8 cellular contexts compared by ENCODE assay signal in genomic region chr20:63738687-63739128, GRCh38. TPM values are rescaled to one million over a fixed set of nuclear protein-coding genes. Genes with fewer than 3 reads are reported as not detected.
DNase-seq lines count a peak whose midpoint lies in the region; ATAC-seq, FAIRE-seq and TF ChIP-seq lines count a peak whose summit lies in the region.

No MANE protein-coding gene starts in this region.

- H3K27ac Mint-ChIP-seq in IgD-negative memory B cell (no peak overlapping the region), immature natural killer cell (no peak overlapping the region)

- TF ChIP-seq CTCF in ascending aorta (IDR thresholded peaks at IDR 0.05), result no peak

- H3K4me3 ChIP-seq in BLaER1 (peak overlapping the region; percentile 77), ascending aorta (peak overlapping the region; percentile 68 to 93)

- H3K9ac ChIP-seq in BLaER1, result peak overlapping the region; percentile 60

- DNase-seq in ascending aorta (ENCODE audit: low spot score in 2 of 2) (peak in 1 of 2 donors; percentile 82), immature natural killer cell (peak in 2 of 3 donors; percentile 36 to 47), GM12891 (ENCODE audit: insufficient read length, low spot score) (no peak), RCC 7860 (ENCODE audit: low spot score) (no peak)
- DNase-seq in stimulated activated naive CD8-positive, alpha-beta T cell treated with anti-CD3 and anti-CD28 coated beads, Interleukin-15, Interleukin-2, amounts not matched to agents 100 U/mL and 50 U/mL, for 24 hours, result peak; percentile 43

- TF ChIP-seq POLR2A in GM12891 (IDR thresholded peaks at IDR 0.05; ENCODE audit: low read depth, low read length), result no peak

- no peak for ATAC-seq in stimulated activated naive CD8-positive, alpha-beta T cell treated with anti-CD3 and anti-CD28 coated beads, Interleukin-15, Interleukin-2, amounts not matched to agents 100 U/mL and 50 U/mL, for 24 hours
- no peak for ATAC-seq in GM21825 (IDR thresholded peaks at IDR 0.05; ENCODE audit: unreplicated experiment)

- H3K36me3 ChIP-seq in BLaER1 (peaks cover 44% of the 10 kb centered on the region), ascending aorta (peaks cover 41 to 48% of the 10 kb centered on the region in 2 donors)

- no peaks in the 10 kb centered on the region for H3K36me3 Mint-ChIP-seq in IgD-negative memory B cell
- peaks cover 2 to 9% (median 5%) of the 10 kb centered on the region in 3 donors for H3K36me3 Mint-ChIP-seq in immature natural killer cell

- H3K27me3 ChIP-seq in BLaER1 (no peaks in the 10 kb centered on the region), ascending aorta (no peaks in the 10 kb centered on the region)

- intact Hi-C loops in ascending aorta (cut with DNase I), result loop anchor here (1.0 to 5.0 kb wide), 4 partner anchors 30 to 217 kb away; partner anchors contain the start of genes GMEB2, RTEL1 and ZGPAT

- no peaks in the 10 kb centered on the region for H3K9me3 ChIP-seq in BLaER1
- no peaks in the 10 kb centered on the region for H3K9me3 ChIP-seq in ascending aorta

- H4K20me1 ChIP-seq in BLaER1, result peaks cover 34% of the 10 kb centered on the region

- H3K27ac ChIP-seq in BLaER1 (peak overlapping the region; percentile 36; the same call in 1 of the 2 replicates), ascending aorta (peak overlapping the region; percentile 85 to 96)

- H3K4me2 ChIP-seq in BLaER1, result peak overlapping the region; percentile 99

- H3K27me3 Mint-ChIP-seq in IgD-negative memory B cell, result no peaks in the 10 kb centered on the region
- H3K27me3 Mint-ChIP-seq in immature natural killer cell (ENCODE audit: low read depth in 3 of 3), result peaks cover 2 to 9% (median 6%) of the 10 kb centered on the region in 3 donors

- H3K4me1 ChIP-seq in BLaER1 (peaks cover 75% of the 10 kb centered on the region), ascending aorta (peaks cover 17 to 21% of the 10 kb centered on the region in 2 donors)

- no peaks in the 10 kb centered on the region for H3K9me3 Mint-ChIP-seq in IgD-negative memory B cell
- no peaks in the 10 kb centered on the region for H3K9me3 Mint-ChIP-seq in immature natural killer cell

- peak overlapping the region in 3 of 4 donors; percentile 17 to 86 (median 62) for H3K4me3 Mint-ChIP-seq in IgD-negative memory B cell
- H3K4me3 Mint-ChIP-seq in immature natural killer cell, result peak overlapping the region; percentile 35 to 70 (median 45)

- H3K4me1 Mint-ChIP-seq in IgD-negative memory B cell, result peaks cover 9% of the 10 kb centered on the region in 3 donors
- peaks cover 14 to 23% of the 10 kb centered on the region in 2 donors for H3K4me1 Mint-ChIP-seq in immature natural killer cell

- FAIRE-seq in GM12891 (lab: Jason Lieb, UNC) (no peak), RCC 7860 (lab: Jason Lieb, UNC) (no peak)

TF ChIP-seq in GM12891, 5 proteins besides CTCF, POLR2A, EP300 and RAD21:
- TF ChIP-seq POLR2AphosphoS5 (IDR thresholded peaks at IDR 0.05; ENCODE audit: low read depth, low read length) (no peak), POU2F2 (IDR thresholded peaks at IDR 0.05; ENCODE audit: low read depth, low read length) (no peak), PAX5 (IDR thresholded peaks at IDR 0.05; ENCODE audit: insufficient read depth, low read length, severe bottlenecking) (no peak), TAF1 (IDR thresholded peaks at IDR 0.05; ENCODE audit: low read depth, low read length) (no peak), SPI1 (IDR thresholded peaks at IDR 0.05; ENCODE audit: low read depth, low read length) (no peak)

RNA-seq across cellular contexts. Expression of gene SLC2A4RG, which starts 0.9 kb away (rescaled TPM):
- polyA plus RNA-seq in IgD-negative memory B cell (2.0 TPM), immature natural killer cell (1 to 10 TPM; 1.5 to 3.6 (median 3.2) TPM)
- 114 TPM for total RNA-seq in ascending aorta
- polyA plus RNA-seq in GM12891 (2012; ENCODE audit: low read depth, missing spikeins), result 23.9 TPM

RNA-seq across cellular contexts. Expression of gene LIME1, which starts 2.2 kb away (rescaled TPM):
- polyA plus RNA-seq in IgD-negative memory B cell, result 81.2 TPM
- 7.3 TPM for total RNA-seq in ascending aorta
- 100 to 1,000 TPM; 177 to 227 (median 180) TPM for polyA plus RNA-seq in immature natural killer cell
- 12.0 TPM for polyA plus RNA-seq in GM12891 (2012; ENCODE audit: low read depth, missing spikeins)

RNA-seq across cellular contexts. Expression of gene ZGPAT, which starts 30.9 kb away (rescaled TPM):
- 59.4 TPM for polyA plus RNA-seq in IgD-negative memory B cell
- 42.4 TPM for total RNA-seq in ascending aorta
- 10 to 100 TPM; 26.6 to 64.1 (median 33.9) TPM for polyA plus RNA-seq in immature natural killer cell
- 17.1 TPM for polyA plus RNA-seq in GM12891 (2012; ENCODE audit: low read depth, missing spikeins)

RNA-seq across cellular contexts. Expression of gene ARFRP1, which starts 30.9 kb away (rescaled TPM):
- polyA plus RNA-seq in IgD-negative memory B cell, result 64.3 TPM
- 50.8 TPM for total RNA-seq in ascending aorta
- 10 to 100 TPM; 43.0 to 72.7 (median 54.3) TPM for polyA plus RNA-seq in immature natural killer cell
- polyA plus RNA-seq in GM12891 (2012; ENCODE audit: low read depth, missing spikeins), result 26.5 TPM

RNA-seq across cellular contexts. Expression of gene TNFRSF6B, which starts 42.3 kb away (rescaled TPM):
- polyA plus RNA-seq in IgD-negative memory B cell (not detected), immature natural killer cell (not detected)
- 119 TPM for total RNA-seq in ascending aorta
- 0.51 TPM for polyA plus RNA-seq in GM12891 (2012; ENCODE audit: low read depth, missing spikeins)

Comparison
In these comparisons a context has a peak if more than half of its experiments do, and no peak if none do; other contexts are left out.
1. DNase-seq: peak in immature natural killer cell (2 of 3) and stimulated activated naive CD8-positive, alpha-beta T cell treated with anti-CD3 and anti-CD28 coated beads, Interleukin-15, Interleukin-2, amounts not matched to agents 100 U/mL and 50 U/mL, for 24 hours (single experiment); none in GM12891 (single experiment) and RCC 7860 (single experiment).